In the genomic region with DNA sequence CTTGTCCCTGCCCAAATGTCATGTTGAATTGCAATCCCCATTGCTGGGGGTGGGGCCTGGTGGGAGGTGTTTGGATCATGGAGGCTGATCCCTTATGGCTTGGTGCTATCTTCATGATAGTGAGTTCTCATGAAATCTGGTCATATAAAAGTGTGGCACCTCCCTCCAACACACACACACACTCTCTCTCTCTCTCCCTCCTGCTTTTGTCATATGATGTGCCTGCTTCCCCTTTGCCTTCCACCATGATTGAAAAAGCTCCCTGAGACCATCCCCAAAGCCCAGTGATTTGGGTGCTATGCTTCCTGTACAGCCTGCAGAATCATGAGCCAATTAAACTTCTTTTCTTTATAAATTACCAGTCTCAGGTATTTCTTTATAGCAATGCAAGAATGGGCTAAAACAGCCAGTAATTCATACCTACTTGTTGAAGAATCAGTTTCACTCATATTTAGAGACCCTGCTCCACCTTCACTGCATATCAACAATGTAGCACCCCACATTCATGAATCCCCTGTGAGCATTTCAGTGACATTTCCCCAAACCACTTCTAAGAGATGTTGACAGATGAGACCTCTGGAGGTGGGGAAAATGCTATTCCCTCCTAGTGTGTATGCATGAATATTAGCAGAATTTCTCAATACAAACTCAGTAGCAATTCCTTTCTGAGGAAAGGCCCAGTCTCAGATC, we compare ENCODE assay signal across 1 cellular context.
TF ChIP-seq lines count a peak whose summit lies in the region.

No MANE protein-coding gene starts in this region.

TF ChIP-seq in SK-N-SH, 30 proteins besides CTCF, POLR2A, EP300 and RAD21 (continued from another document):
- TF ChIP-seq POLR2AphosphoS5 (IDR thresholded peaks at IDR 0.05; ENCODE audit: low read depth, low read length) (no peak), CHD2 (IDR thresholded peaks at IDR 0.05; ENCODE audit: low read length, partially characterized antibody) (no peak)
- TF ChIP-seq, protein P1, sequence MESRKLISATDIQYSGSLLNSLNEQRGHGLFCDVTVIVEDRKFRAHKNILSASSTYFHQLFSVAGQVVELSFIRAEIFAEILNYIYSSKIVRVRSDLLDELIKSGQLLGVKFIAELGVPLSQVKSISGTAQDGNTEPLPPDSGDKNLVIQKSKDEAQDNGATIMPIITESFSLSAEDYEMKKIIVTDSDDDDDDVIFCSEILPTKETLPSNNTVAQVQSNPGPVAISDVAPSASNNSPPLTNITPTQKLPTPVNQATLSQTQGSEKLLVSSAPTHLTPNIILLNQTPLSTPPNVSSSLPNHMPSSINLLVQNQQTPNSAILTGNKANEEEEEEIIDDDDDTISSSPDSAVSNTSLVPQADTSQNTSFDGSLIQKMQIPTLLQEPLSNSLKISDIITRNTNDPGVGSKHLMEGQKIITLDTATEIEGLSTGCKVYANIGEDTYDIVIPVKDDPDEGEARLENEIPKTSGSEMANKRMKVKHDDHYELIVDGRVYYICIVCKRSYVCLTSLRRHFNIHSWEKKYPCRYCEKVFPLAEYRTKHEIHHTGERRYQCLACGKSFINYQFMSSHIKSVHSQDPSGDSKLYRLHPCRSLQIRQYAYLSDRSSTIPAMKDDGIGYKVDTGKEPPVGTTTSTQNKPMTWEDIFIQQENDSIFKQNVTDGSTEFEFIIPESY (IDR thresholded peaks at IDR 0.05; ENCODE audit: borderline replicate concordance, low read depth): no peak
- TF ChIP-seq, protein P2, sequence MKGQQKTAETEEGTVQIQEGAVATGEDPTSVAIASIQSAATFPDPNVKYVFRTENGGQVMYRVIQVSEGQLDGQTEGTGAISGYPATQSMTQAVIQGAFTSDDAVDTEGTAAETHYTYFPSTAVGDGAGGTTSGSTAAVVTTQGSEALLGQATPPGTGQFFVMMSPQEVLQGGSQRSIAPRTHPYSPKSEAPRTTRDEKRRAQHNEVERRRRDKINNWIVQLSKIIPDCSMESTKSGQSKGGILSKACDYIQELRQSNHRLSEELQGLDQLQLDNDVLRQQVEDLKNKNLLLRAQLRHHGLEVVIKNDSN (IDR thresholded peaks at IDR 0.05; ENCODE audit: borderline replicate concordance, low read depth): no peak
- TF ChIP-seq, protein P3, sequence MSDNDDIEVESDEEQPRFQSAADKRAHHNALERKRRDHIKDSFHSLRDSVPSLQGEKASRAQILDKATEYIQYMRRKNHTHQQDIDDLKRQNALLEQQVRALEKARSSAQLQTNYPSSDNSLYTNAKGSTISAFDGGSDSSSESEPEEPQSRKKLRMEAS (IDR thresholded peaks at IDR 0.05; ENCODE audit: low read depth): no peak
TF ChIP-seq in SK-N-SH: peak in this region for 0.
